ENCODE assay signal across 30 cellular contexts in the genomic region with DNA sequence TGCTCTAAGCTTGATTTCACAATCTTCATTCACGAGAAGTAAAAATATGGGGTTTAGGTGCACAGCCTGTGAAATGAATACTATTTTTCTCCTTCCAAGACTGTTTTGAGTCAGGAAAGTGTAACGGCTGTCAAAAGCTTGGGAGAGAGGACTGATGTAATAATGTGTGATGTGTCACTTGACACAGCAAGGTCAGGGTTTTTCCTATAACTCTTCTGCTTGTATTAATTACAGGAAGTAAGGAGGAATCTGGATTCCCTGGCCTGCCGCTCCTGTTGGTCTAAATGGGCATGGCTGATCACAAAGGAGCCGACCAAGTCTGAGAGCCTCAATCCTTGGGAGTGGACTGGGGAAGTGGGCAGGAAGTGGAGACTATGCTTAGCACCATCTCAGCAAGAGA. TPM values are rescaled to one million over a fixed set of nuclear protein-coding genes. Genes with fewer than 3 reads are reported as not detected.
DNase-seq lines count a peak whose midpoint lies in the region; ATAC-seq, FAIRE-seq and TF ChIP-seq lines count a peak whose summit lies in the region.
"Had no signal": no experiment of that assay in that cellular context is flagged by ENCODE, and none has a peak within 500 bp of the region (broad histone marks: within the 10 kb centered on the region; RNA-seq: fewer than 3 reads in every experiment).

No MANE protein-coding gene starts in this region.

- peak; percentile 38 for FAIRE-seq in GM12892 (lab: Jason Lieb, UNC)
- FAIRE-seq: RCC 7860, urothelium cell line had no signal

- H4K20me1 ChIP-seq in osteoblast (ENCODE audit: insufficient read depth, low read length) = no peaks in the 10 kb centered on the region

- no peaks in the 10 kb centered on the region for H3K36me3 ChIP-seq in osteoblast (ENCODE audit: insufficient read depth, low read length)
- H3K36me3 ChIP-seq: heart left ventricle had no signal

- H3K4me2 ChIP-seq in osteoblast (ENCODE audit: insufficient read depth, low read length) = no peak overlapping the region

- TF ChIP-seq CTCF in epithelial cell of proximal tubule (conservative IDR thresholded peaks at IDR 0.05; ENCODE audit: low read depth, low read length) = no peak
- no peak for TF ChIP-seq CTCF in osteoblast (IDR thresholded peaks at IDR 0.05; ENCODE audit: extremely low read depth, low read depth, low read length)

- no peaks in the 10 kb centered on the region for H3K27me3 ChIP-seq in osteoblast (ENCODE audit: insufficient read depth, low read length)
- H3K27me3 ChIP-seq: heart left ventricle had no signal

- ATAC-seq in HG02759 (IDR thresholded peaks at IDR 0.05; ENCODE audit: unreplicated experiment) (no peak), HG02642 (IDR thresholded peaks at IDR 0.05; ENCODE audit: poor library complexity, unreplicated experiment) (no peak)
- ATAC-seq: activated CD4-positive, alpha-beta T cell treated with anti-CD3 and anti-CD28 coated beads for 36 hours; left colon; stimulated activated memory B cell treated with anti-CD40 and anti-IgM and Interleukin-4, amounts not matched to agents 10 μg/mL and 1 μg/mL and 100 μg/mL, for 72 hours had no signal

- no peak for DNase-seq in GM12892 (ENCODE audit: insufficient read length)
- peak; percentile 13 for DNase-seq in OCI-M1 (lab: John Stamatoyannopoulos, UW)
- peak; percentile 26 for DNase-seq in epithelial cell of proximal tubule (ENCODE audit: low read depth)
- peak; percentile 75 for DNase-seq in osteoblast (ENCODE audit: insufficient read length, low spot score, missing footprints)
- no peak for DNase-seq in activated gamma-delta T cell (lab: John Stamatoyannopoulos, UW)
- DNase-seq in DMS114 treated with DMSO at 0.1 percent for 48 hours (lab: John Stamatoyannopoulos, UW; ENCODE audit: unreplicated experiment) = no peak
- DNase-seq: ACHN; activated CD4-positive, alpha-beta T cell treated with anti-CD3 and anti-CD28 coated beads for 36 hours; activated effector memory CD4-positive, alpha-beta T cell treated with anti-CD3 and anti-CD28 coated beads, Interleukin-2, amount 50 U/mL, for 16 hours; Caco-2; DMS79 treated with DMSO at 0.1 percent for 48 hours; endodermal cell; H9; heart left ventricle; left colon; MM.1S; naive B cell; NCI-H1694; NCI-H526; occipital lobe; retina; stimulated activated CD4-positive, alpha-beta T cell treated with anti-CD3 and anti-CD28 coated beads, Interleukin-4, amount 100 ng/mL, for 1 hour had no signal

- H2AFZ ChIP-seq in osteoblast (ENCODE audit: low read length) = peak overlapping the region; percentile 72

- H3K27ac ChIP-seq in osteoblast (ENCODE audit: low read depth, low read length) = no peak overlapping the region
- H3K27ac ChIP-seq: coronary artery, heart left ventricle had no signal

- no peaks in the 10 kb centered on the region for H3K79me2 ChIP-seq in osteoblast (ENCODE audit: insufficient read depth, low read length)

- H3K4me1 ChIP-seq in osteoblast (ENCODE audit: insufficient read depth, low read length) = no peaks in the 10 kb centered on the region
- H3K4me1 ChIP-seq: Caco-2, heart left ventricle had no signal

- TF ChIP-seq POLR2A in GM12892 (IDR thresholded peaks at IDR 0.05; ENCODE audit: low read depth, low read length) = no peak

- H3K9me3 ChIP-seq in osteoblast (ENCODE audit: low read depth, low read length) = no peaks in the 10 kb centered on the region
- H3K9me3 ChIP-seq: Caco-2, heart left ventricle had no signal

- no peak overlapping the region for H3K4me3 ChIP-seq in epithelial cell of proximal tubule (ENCODE audit: low read depth, low read length)
- H3K4me3 ChIP-seq in osteoblast (ENCODE audit: insufficient read depth, low read length) = no peak overlapping the region
- H3K4me3 ChIP-seq: coronary artery, heart left ventricle had no signal

RNA-seq across cellular contexts. Expression of gene SLC28A3, which starts 16.7 kb away (rescaled TPM):
- 0.11 TPM for polyA plus RNA-seq in GM12892 (2012; ENCODE audit: missing spikeins)
- total RNA-seq in epithelial cell of proximal tubule (0.06 and 0.58 TPM in 2 replicates), osteoblast (0.59 and 0.72 TPM in 2 replicates)
- total RNA-seq: H9, occipital lobe, SK-MEL-5 had no signal
- polyA plus RNA-seq: IgD-negative memory B cell had no signal

Comparison
In these comparisons a context has a peak if more than half of its experiments do, and no peak if none do; other contexts are left out.
1. DNase-seq: peak in OCI-M1 (single experiment), epithelial cell of proximal tubule (single experiment) and osteoblast (single experiment); none in GM12892 (single experiment), activated gamma-delta T cell (single experiment) and DMS114 treated with DMSO at 0.1 percent for 48 hours (single experiment).